ENCODE assay signal across 8 cellular contexts in genomic region chr11:107857550-107858216, GRCh38. TPM values are rescaled to one million over a fixed set of nuclear protein-coding genes. Genes with fewer than 3 reads are reported as not detected.
DNase-seq lines count a peak whose midpoint lies in the region; ATAC-seq and TF ChIP-seq lines count a peak whose summit lies in the region.

No MANE protein-coding gene starts in this region.

- H3K36me3 ChIP-seq in esophagus muscularis mucosa (no peaks in the 10 kb centered on the region), osteoblast (ENCODE audit: insufficient read depth, low read length) (no peaks in the 10 kb centered on the region)

- H3K9me3 ChIP-seq in esophagus muscularis mucosa (no peaks in the 10 kb centered on the region), osteoblast (ENCODE audit: low read depth, low read length) (no peaks in the 10 kb centered on the region)

- in situ Hi-C loops in GM13976 (cut with MboI; ENCODE audit: low sequenced_read_pairs, unreplicated experiment) = no loop called here

- TF ChIP-seq POLR2A in esophagus muscularis mucosa (IDR thresholded peaks at IDR 0.05; ENCODE audit: low read depth) = no peak

- WGBS in esophagus muscularis mucosa = 60% methylated on average over 12 of the region's 16 CpGs

- TF ChIP-seq CTCF in esophagus muscularis mucosa (IDR thresholded peaks at IDR 0.05) = no peak
- TF ChIP-seq CTCF in osteoblast (IDR thresholded peaks at IDR 0.05; ENCODE audit: extremely low read depth, low read depth, low read length) = no peak
- TF ChIP-seq CTCF in GM13976 (IDR thresholded peaks at IDR 0.05; ENCODE audit: borderline replicate concordance, control extremely low read depth, extremely low read depth, insufficient read depth, missing control alignments) = no peak

- H2AFZ ChIP-seq in osteoblast (ENCODE audit: low read length) = peak overlapping the region; percentile 96

- ATAC-seq in Right ventricle myocardium inferior (peak; percentile 15), HG03108 (IDR thresholded peaks at IDR 0.05; ENCODE audit: unreplicated experiment) (no peak)

- H3K4me1 ChIP-seq in esophagus muscularis mucosa (peaks cover 5 to 28% (median 26%) of the 10 kb centered on the region in 4 donors), osteoblast (ENCODE audit: insufficient read depth, low read length) (peaks cover 9% of the 10 kb centered on the region)

- peak overlapping the region; percentile 98 for H3K4me2 ChIP-seq in osteoblast (ENCODE audit: insufficient read depth, low read length)

- H3K27me3 ChIP-seq in esophagus muscularis mucosa = no peaks in the 10 kb centered on the region
- no peaks in the 10 kb centered on the region for H3K27me3 ChIP-seq in osteoblast (ENCODE audit: insufficient read depth, low read length)

- DNase-seq in Right ventricle myocardium inferior (ENCODE audit: missing footprints) (no peak), cardiac septum (ENCODE audit: low spot score) (no peak), RPMI7951 (ENCODE audit: low read depth) (peak; percentile 26), esophagus muscularis mucosa (ENCODE audit: extremely low spot score) (no peak), osteoblast (ENCODE audit: insufficient read length, low spot score, missing footprints) (no peak), medulla oblongata (ENCODE audit: extremely low spot score) (no peak), GM13976 (ENCODE audit: low spot score) (no peak)

- peak overlapping the region; percentile 66 to 80 (median 74) for H3K4me3 ChIP-seq in esophagus muscularis mucosa
- peak overlapping the region; percentile 89 for H3K4me3 ChIP-seq in osteoblast (ENCODE audit: insufficient read depth, low read length)

- no peaks in the 10 kb centered on the region for H3K79me2 ChIP-seq in osteoblast (ENCODE audit: insufficient read depth, low read length)

- intact Hi-C loops in Right ventricle myocardium inferior (cut with DNase I) (no loop called here), cardiac septum (cut with DNase I) (no loop called here), esophagus muscularis mucosa (cut with DNase I) (loop anchor here (5.0 kb wide), 1 partner anchor 55 kb away; no protein-coding TSS in a partner anchor)

- no peaks in the 10 kb centered on the region for H4K20me1 ChIP-seq in osteoblast (ENCODE audit: insufficient read depth, low read length)

- TF ChIP-seq EP300 in esophagus muscularis mucosa (IDR thresholded peaks at IDR 0.05) = no peak

- H3K27ac ChIP-seq in esophagus muscularis mucosa (replicated peaks in 1 of 4) = peak overlapping the region; percentile 24 to 71 (median 66)
- H3K27ac ChIP-seq in osteoblast (ENCODE audit: low read depth, low read length) = no peak overlapping the region

RNA-seq across cellular contexts. Expression of gene SLC35F2, which starts 0.9 kb away (rescaled TPM):
- total RNA-seq in Right ventricle myocardium inferior (0.46 TPM), cardiac septum (1.5 TPM), esophagus muscularis mucosa (1 to 10 TPM; 2.1 to 4.1 (median 3.9) TPM), osteoblast (5.4 and 6.2 TPM in 2 replicates)
- 36.5 and 43.5 TPM in 2 replicates for total RNA-seq in RPMI7951 (2014; rRNA removed; shearing (Covaris generic))
